In genomic region chr11:8719260-8720190, GRCh38 we compare ENCODE assay signal across 1 cellular context.
TF ChIP-seq lines count a peak whose summit lies in the region.

No MANE protein-coding gene starts in this region.

TF ChIP-seq in SK-N-SH, 30 proteins besides CTCF, POLR2A, EP300 and RAD21 (continued from another document):
- TF ChIP-seq ZBTB33 (IDR thresholded peaks at IDR 0.05; ENCODE audit: borderline replicate concordance, low read depth) (peak; percentile 61; the same call in 1 of the 2 replicates), SMC3 (IDR thresholded peaks at IDR 0.05; ENCODE audit: low read depth, low read length) (no peak), MXI1 (IDR thresholded peaks at IDR 0.05; ENCODE audit: low read depth, low read length) (no peak), REST (IDR thresholded peaks at IDR 0.05; ENCODE audit: low read depth, low read length) (peak; percentile 67), RFX5 (IDR thresholded peaks at IDR 0.05; ENCODE audit: low read length) (no peak), USF2 (IDR thresholded peaks at IDR 0.05; ENCODE audit: borderline replicate concordance, low read depth, low read length) (no peak), FOSL2 (IDR thresholded peaks at IDR 0.05; ENCODE audit: borderline replicate concordance, low read depth) (peak; percentile 97), TCF12 (IDR thresholded peaks at IDR 0.05) (peak; percentile 94), MAX (IDR thresholded peaks at IDR 0.05; ENCODE audit: low read depth) (peak; percentile 47; the same call in 1 of the 2 replicates), RXRA (IDR thresholded peaks at IDR 0.05; ENCODE audit: borderline replicate concordance, low read depth) (peak; percentile 95; the same call in 1 of the 2 replicates), MEF2A (IDR thresholded peaks at IDR 0.05; ENCODE audit: borderline replicate concordance, low read depth) (peak; percentile 42; the same call in 1 of the 2 replicates), FOXM1 (IDR thresholded peaks at IDR 0.05; ENCODE audit: low read depth) (peak; percentile 84; the same call in 1 of the 2 replicates), JUND (IDR thresholded peaks at IDR 0.05) (peak; percentile 99), TEAD4 (IDR thresholded peaks at IDR 0.05; ENCODE audit: borderline replicate concordance, insufficient read depth) (peak; percentile 90), SIN3A (IDR thresholded peaks at IDR 0.05; ENCODE audit: borderline replicate concordance, low read depth, low read length) (no peak), RCOR1 (IDR thresholded peaks at IDR 0.05; ENCODE audit: low read length) (no peak), EZH2phosphoT487 (IDR thresholded peaks at IDR 0.05; ENCODE audit: borderline replicate concordance, low read depth) (no peak), CHD2 (IDR thresholded peaks at IDR 0.05; ENCODE audit: low read length, partially characterized antibody) (no peak)
